In the genomic region with DNA sequence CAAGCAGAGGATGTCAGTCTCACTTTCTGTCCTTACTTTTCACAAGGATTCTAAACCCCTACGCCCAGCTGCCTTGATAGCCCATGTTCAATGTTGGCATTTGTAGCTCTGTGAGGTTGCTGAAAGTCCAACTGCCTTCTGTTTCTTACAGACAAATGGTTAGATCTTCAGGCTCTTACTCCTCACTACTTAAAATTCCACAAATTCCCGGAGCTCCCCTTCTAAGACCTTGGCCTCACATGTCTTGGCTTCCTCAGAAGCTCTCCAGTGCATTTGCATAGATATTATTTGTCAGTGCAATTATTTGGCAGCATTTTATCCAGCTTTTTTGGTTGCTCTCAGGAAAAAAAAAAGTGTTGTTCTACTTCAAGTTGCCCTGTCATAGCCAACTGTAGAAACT, we compare ENCODE assay signal across 1 cellular context.
A peak's percentile ranks its signal among the peaks of the same experiment; 100 is the strongest.
TF ChIP-seq lines count a peak whose summit lies in the region.

No MANE protein-coding gene starts in this region.

TF ChIP-seq in H1, 55 proteins besides CTCF, POLR2A, EP300 and RAD21:
- TF ChIP-seq CEBPB (IDR thresholded peaks at IDR 0.05; ENCODE audit: low read depth, low read length): no peak
- peak; percentile 39; the same call in 1 of the 2 replicates for TF ChIP-seq TEAD4 (IDR thresholded peaks at IDR 0.05; ENCODE audit: low read depth, low read length)
